In the genomic region with DNA sequence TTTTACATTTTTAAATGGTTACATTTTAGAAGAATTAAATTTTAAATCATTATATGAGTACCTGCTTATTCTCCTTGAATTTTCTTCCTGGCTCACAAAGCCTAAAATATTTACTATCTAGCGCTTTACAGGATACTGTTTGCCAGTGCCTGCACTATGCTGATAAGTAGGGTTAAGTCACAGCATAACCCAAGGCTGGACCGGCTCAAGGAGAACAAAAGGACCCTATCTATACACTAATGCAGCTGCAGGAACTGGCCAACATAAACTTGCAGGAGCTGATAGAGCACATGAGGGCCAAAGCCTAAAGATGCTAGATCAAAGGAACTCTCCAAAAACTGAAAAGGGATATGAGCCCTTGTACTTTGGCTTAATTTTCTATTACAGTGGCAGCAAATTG, we compare ENCODE assay signal across 1 cellular context.
TF ChIP-seq lines count a peak whose summit lies in the region.

No MANE protein-coding gene starts in this region.

TF ChIP-seq in K562, 482 proteins besides CTCF, POLR2A, EP300 and RAD21 (continued from another document and continues in another):
- TF ChIP-seq, protein P1, sequence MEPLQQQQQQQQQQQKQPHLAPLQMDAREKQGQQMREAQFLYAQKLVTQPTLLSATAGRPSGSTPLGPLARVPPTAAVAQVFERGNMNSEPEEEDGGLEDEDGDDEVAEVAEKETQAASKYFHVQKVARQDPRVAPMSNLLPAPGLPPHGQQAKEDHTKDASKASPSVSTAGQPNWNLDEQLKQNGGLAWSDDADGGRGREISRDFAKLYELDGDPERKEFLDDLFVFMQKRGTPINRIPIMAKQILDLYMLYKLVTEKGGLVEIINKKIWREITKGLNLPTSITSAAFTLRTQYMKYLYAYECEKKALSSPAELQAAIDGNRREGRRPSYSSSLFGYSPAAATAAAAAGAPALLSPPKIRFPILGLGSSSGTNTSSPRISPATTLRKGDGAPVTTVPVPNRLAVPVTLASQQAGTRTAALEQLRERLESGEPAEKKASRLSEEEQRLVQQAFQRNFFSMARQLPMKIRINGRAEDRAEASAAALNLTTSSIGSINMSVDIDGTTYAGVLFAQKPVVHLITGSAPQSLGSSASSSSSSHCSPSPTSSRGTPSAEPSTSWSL (CRISPR knock-in tag; IDR thresholded peaks at IDR 0.05; ENCODE audit: borderline replicate concordance), result no peak
- TF ChIP-seq ZNF551 (CRISPR knock-in tag; IDR thresholded peaks at IDR 0.05) (no peak), CEBPB (tag; IDR thresholded peaks at IDR 0.05) (no peak), JUN (IDR thresholded peaks at IDR 0.05; ENCODE audit: borderline replicate concordance, low read depth, low read length) (no peak), JUN (CRISPR knock-in tag; IDR thresholded peaks at IDR 0.05; ENCODE audit: borderline replicate concordance) (no peak), ZNF347 (CRISPR knock-in tag; IDR thresholded peaks at IDR 0.05; ENCODE audit: low read depth) (no peak), IFI16 (CRISPR knock-in tag; IDR thresholded peaks at IDR 0.05) (no peak), ZNF239 (CRISPR knock-in tag; IDR thresholded peaks at IDR 0.05) (no peak), ZNF699 (CRISPR knock-in tag; IDR thresholded peaks at IDR 0.05; ENCODE audit: insufficient replicate concordance) (no peak), CREBBP (IDR thresholded peaks at IDR 0.05; ENCODE audit: low read depth, low read length) (no peak), SRF (CRISPR knock-in tag; IDR thresholded peaks at IDR 0.05) (no peak), KDM1A (IDR thresholded peaks at IDR 0.05) (peak; percentile 47 to 62; a peak in 3 of 4 replicates), U2AF2 (optimal IDR thresholded peaks at IDR 0.05; ENCODE audit: low read depth, low read length) (no peak), SOX6 (IDR thresholded peaks at IDR 0.05) (peak; percentile 94), KLF13 (tag; IDR thresholded peaks at IDR 0.05; ENCODE audit: borderline replicate concordance, low read depth) (no peak), SMARCA4 (IDR thresholded peaks at IDR 0.05) (peak; percentile 75), LEF1 (IDR thresholded peaks at IDR 0.05) (peak; percentile 60; the same call in 1 of the 2 replicates), FOXM1 (IDR thresholded peaks at IDR 0.05; ENCODE audit: low read depth) (peak; percentile 73), FOXM1 (CRISPR knock-in tag; IDR thresholded peaks at IDR 0.05; ENCODE audit: low read depth) (no peak), RBM25 (IDR thresholded peaks at IDR 0.05; ENCODE audit: low read depth, low read length, severe bottlenecking) (no peak), PCBP2 (IDR thresholded peaks at IDR 0.05; ENCODE audit: low read depth, low read length, poor library complexity, severe bottlenecking) (no peak), TAL1 (IDR thresholded peaks at IDR 0.05) (peak; percentile 94), CREM (IDR thresholded peaks at IDR 0.05; ENCODE audit: low read depth) (no peak), CCNT2 (IDR thresholded peaks at IDR 0.05; ENCODE audit: borderline replicate concordance, extremely low read depth, insufficient read length, low read depth, low read length) (peak; percentile 66), CBFA2T3 (IDR thresholded peaks at IDR 0.05) (peak; percentile 95), KLF16 (IDR thresholded peaks at IDR 0.05) (peak; percentile 83), TCF7 (IDR thresholded peaks at IDR 0.05; ENCODE audit: borderline replicate concordance) (peak; percentile 66; the same call in 1 of the 2 replicates), TARDBP (IDR thresholded peaks at IDR 0.05) (no peak), FOSL1 (tag; conservative IDR thresholded peaks at IDR 0.05) (no peak), RBM39 (optimal IDR thresholded peaks at IDR 0.05; ENCODE audit: low read depth, low read length) (no peak), PML (IDR thresholded peaks at IDR 0.05; ENCODE audit: low read length) (peak; percentile 79), PRPF4 (IDR thresholded peaks at IDR 0.05; ENCODE audit: insufficient read depth, low read depth, low read length, poor library complexity, severe bottlenecking) (no peak), ZKSCAN1 (IDR thresholded peaks at IDR 0.05; ENCODE audit: low read depth, low read length) (no peak), MTA2 (IDR thresholded peaks at IDR 0.05; ENCODE audit: low read depth) (peak; percentile 81), MCM3 (IDR thresholded peaks at IDR 0.05) (no peak), DPF2 (IDR thresholded peaks at IDR 0.05) (peak; percentile 80), ARID1B (IDR thresholded peaks at IDR 0.05) (peak; percentile 93), ZNF384 (IDR thresholded peaks at IDR 0.05; ENCODE audit: low read depth, low read length) (no peak), KDM4B (IDR thresholded peaks at IDR 0.05; ENCODE audit: borderline replicate concordance in 2 of 2, low read depth in 1 of 2) (no peak), POLR2AphosphoS5 (IDR thresholded peaks at IDR 0.05; ENCODE audit: control insufficient read depth, insufficient read depth, low read depth, low read length) (peak; percentile 87), TCF3 (CRISPR knock-in tag; IDR thresholded peaks at IDR 0.05) (peak; percentile 51; the same call in 1 of the 2 replicates), PTTG1 (tag; IDR thresholded peaks at IDR 0.05; ENCODE audit: low read depth) (no peak)
- TF ChIP-seq, protein P2, sequence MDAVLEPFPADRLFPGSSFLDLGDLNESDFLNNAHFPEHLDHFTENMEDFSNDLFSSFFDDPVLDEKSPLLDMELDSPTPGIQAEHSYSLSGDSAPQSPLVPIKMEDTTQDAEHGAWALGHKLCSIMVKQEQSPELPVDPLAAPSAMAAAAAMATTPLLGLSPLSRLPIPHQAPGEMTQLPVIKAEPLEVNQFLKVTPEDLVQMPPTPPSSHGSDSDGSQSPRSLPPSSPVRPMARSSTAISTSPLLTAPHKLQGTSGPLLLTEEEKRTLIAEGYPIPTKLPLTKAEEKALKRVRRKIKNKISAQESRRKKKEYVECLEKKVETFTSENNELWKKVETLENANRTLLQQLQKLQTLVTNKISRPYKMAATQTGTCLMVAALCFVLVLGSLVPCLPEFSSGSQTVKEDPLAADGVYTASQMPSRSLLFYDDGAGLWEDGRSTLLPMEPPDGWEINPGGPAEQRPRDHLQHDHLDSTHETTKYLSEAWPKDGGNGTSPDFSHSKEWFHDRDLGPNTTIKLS (IDR thresholded peaks at IDR 0.05; ENCODE audit: borderline replicate concordance, low read depth), result no peak
- TF ChIP-seq, protein P3, sequence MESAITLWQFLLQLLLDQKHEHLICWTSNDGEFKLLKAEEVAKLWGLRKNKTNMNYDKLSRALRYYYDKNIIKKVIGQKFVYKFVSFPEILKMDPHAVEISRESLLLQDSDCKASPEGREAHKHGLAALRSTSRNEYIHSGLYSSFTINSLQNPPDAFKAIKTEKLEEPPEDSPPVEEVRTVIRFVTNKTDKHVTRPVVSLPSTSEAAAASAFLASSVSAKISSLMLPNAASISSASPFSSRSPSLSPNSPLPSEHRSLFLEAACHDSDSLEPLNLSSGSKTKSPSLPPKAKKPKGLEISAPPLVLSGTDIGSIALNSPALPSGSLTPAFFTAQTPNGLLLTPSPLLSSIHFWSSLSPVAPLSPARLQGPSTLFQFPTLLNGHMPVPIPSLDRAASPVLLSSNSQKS (CRISPR knock-in tag; IDR thresholded peaks at IDR 0.05), result no peak
- TF ChIP-seq, protein P4, sequence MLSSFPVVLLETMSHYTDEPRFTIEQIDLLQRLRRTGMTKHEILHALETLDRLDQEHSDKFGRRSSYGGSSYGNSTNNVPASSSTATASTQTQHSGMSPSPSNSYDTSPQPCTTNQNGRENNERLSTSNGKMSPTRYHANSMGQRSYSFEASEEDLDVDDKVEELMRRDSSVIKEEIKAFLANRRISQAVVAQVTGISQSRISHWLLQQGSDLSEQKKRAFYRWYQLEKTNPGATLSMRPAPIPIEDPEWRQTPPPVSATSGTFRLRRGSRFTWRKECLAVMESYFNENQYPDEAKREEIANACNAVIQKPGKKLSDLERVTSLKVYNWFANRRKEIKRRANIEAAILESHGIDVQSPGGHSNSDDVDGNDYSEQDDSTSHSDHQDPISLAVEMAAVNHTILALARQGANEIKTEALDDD (IDR thresholded peaks at IDR 0.05), result 0 out of 2 replicates have a peak, but pooled peaks have one; percentile 35
- TF ChIP-seq, protein P5, sequence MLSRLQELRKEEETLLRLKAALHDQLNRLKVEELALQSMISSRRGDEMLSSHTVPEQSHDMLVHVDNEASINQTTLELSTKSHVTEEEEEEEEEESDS (CRISPR knock-in tag; IDR thresholded peaks at IDR 0.05), result no peak
- TF ChIP-seq, protein P6, sequence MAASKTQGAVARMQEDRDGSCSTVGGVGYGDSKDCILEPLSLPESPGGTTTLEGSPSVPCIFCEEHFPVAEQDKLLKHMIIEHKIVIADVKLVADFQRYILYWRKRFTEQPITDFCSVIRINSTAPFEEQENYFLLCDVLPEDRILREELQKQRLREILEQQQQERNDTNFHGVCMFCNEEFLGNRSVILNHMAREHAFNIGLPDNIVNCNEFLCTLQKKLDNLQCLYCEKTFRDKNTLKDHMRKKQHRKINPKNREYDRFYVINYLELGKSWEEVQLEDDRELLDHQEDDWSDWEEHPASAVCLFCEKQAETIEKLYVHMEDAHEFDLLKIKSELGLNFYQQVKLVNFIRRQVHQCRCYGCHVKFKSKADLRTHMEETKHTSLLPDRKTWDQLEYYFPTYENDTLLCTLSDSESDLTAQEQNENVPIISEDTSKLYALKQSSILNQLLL (CRISPR knock-in tag; IDR thresholded peaks at IDR 0.05; ENCODE audit: borderline replicate concordance), result no peak
- TF ChIP-seq, protein P7, sequence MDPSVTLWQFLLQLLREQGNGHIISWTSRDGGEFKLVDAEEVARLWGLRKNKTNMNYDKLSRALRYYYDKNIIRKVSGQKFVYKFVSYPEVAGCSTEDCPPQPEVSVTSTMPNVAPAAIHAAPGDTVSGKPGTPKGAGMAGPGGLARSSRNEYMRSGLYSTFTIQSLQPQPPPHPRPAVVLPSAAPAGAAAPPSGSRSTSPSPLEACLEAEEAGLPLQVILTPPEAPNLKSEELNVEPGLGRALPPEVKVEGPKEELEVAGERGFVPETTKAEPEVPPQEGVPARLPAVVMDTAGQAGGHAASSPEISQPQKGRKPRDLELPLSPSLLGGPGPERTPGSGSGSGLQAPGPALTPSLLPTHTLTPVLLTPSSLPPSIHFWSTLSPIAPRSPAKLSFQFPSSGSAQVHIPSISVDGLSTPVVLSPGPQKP (CRISPR knock-in tag; IDR thresholded peaks at IDR 0.05), result no peak
- TF ChIP-seq, protein P8, sequence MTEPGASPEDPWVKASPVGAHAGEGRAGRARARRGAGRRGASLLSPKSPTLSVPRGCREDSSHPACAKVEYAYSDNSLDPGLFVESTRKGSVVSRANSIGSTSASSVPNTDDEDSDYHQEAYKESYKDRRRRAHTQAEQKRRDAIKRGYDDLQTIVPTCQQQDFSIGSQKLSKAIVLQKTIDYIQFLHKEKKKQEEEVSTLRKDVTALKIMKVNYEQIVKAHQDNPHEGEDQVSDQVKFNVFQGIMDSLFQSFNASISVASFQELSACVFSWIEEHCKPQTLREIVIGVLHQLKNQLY (CRISPR knock-in tag; conservative IDR thresholded peaks at IDR 0.05), result no peak
- TF ChIP-seq, protein P9, sequence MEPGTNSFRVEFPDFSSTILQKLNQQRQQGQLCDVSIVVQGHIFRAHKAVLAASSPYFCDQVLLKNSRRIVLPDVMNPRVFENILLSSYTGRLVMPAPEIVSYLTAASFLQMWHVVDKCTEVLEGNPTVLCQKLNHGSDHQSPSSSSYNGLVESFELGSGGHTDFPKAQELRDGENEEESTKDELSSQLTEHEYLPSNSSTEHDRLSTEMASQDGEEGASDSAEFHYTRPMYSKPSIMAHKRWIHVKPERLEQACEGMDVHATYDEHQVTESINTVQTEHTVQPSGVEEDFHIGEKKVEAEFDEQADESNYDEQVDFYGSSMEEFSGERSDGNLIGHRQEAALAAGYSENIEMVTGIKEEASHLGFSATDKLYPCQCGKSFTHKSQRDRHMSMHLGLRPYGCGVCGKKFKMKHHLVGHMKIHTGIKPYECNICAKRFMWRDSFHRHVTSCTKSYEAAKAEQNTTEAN (CRISPR knock-in tag; IDR thresholded peaks at IDR 0.05), result no peak
- TF ChIP-seq, protein P10, sequence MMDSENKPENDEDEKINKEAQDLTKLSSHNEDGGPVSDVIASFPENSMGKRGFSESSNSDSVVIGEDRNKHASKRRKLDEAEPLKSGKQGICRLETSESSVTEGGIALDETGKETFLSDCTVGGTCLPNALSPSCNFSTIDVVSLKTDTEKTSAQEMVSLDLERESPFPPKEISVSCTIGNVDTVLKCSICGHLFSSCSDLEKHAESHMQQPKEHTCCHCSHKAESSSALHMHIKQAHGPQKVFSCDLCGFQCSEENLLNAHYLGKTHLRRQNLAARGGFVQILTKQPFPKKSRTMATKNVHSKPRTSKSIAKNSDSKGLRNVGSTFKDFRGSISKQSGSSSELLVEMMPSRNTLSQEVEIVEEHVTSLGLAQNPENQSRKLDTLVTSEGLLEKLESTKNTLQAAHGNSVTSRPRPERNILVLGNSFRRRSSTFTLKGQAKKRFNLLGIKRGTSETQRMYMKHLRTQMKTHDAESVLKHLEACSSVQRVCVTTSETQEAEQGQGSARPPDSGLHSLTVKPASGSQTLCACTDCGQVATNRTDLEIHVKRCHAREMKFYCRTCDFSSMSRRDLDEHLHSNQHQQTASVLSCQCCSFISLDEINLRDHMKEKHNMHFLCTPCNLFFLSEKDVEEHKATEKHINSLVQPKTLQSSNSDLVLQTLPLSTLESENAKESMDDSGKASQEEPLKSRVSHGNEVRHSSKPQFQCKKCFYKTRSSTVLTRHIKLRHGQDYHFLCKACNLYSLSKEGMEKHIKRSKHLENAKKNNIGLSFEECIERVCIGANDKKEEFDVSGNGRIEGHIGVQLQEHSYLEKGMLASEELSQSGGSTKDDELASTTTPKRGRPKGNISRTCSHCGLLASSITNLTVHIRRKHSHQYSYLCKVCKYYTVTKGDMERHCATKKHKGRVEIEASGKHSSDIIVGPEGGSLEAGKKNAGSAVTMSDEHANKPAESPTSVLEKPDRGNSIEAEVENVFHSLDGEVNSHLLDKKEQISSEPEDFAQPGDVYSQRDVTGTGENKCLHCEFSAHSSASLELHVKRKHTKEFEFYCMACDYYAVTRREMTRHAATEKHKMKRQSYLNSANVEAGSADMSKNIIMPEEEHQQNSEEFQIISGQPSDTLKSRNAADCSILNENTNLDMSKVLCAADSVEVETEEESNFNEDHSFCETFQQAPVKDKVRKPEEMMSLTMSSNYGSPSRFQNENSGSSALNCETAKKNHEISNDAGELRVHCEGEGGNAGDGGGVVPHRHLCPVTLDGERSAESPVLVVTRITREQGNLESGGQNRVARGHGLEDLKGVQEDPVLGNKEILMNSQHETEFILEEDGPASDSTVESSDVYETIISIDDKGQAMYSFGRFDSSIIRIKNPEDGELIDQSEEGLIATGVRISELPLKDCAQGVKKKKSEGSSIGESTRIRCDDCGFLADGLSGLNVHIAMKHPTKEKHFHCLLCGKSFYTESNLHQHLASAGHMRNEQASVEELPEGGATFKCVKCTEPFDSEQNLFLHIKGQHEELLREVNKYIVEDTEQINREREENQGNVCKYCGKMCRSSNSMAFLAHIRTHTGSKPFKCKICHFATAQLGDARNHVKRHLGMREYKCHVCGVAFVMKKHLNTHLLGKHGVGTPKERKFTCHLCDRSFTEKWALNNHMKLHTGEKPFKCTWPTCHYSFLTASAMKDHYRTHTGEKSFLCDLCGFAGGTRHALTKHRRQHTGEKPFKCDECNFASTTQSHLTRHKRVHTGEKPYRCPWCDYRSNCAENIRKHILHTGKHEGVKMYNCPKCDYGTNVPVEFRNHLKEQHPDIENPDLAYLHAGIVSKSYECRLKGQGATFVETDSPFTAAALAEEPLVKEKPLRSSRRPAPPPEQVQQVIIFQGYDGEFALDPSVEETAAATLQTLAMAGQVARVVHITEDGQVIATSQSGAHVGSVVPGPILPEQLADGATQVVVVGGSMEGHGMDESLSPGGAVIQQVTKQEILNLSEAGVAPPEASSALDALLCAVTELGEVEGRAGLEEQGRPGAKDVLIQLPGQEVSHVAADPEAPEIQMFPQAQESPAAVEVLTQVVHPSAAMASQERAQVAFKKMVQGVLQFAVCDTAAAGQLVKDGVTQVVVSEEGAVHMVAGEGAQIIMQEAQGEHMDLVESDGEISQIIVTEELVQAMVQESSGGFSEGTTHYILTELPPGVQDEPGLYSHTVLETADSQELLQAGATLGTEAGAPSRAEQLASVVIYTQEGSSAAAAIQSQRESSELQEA (IDR thresholded peaks at IDR 0.05; ENCODE audit: low read depth), result no peak
